In genomic region chr3:145899229-145899628, GRCh38 we compare ENCODE assay signal across 17 cellular contexts.
DNase-seq lines count a peak whose midpoint lies in the region; ATAC-seq and TF ChIP-seq lines count a peak whose summit lies in the region.
"Had no signal": no experiment of that assay in that cellular context is flagged by ENCODE, and none has a peak within 500 bp of the region (broad histone marks: within the 10 kb centered on the region; RNA-seq: fewer than 3 reads in every experiment).

No MANE protein-coding gene starts in this region.

- no peak overlapping the region for H2BK120ac ChIP-seq in H9 (ENCODE audit: low read depth, low read length, poor library complexity, severe bottlenecking)

- no peak overlapping the region for H2BK12ac ChIP-seq in H9 (ENCODE audit: insufficient read length, low read depth, low read length)

- no peak overlapping the region for H3K9ac ChIP-seq in H9 (ENCODE audit: extremely low read depth, insufficient read length, low read length)

- no peak overlapping the region for H2BK20ac ChIP-seq in H9 (ENCODE audit: low read depth, low read length, poor library complexity, severe bottlenecking)

- H3K27me3 ChIP-seq in stomach = no peaks in the 10 kb centered on the region
- no peaks in the 10 kb centered on the region for H3K27me3 ChIP-seq in heart left ventricle
- H3K27me3 ChIP-seq in H9 (ENCODE audit: insufficient read depth, low read length) = no peaks in the 10 kb centered on the region

- no peak overlapping the region for H4K8ac ChIP-seq in H9 (replicated peaks; ENCODE audit: insufficient read length, low read depth, low read length)

- peaks cover 20 to 25% of the 10 kb centered on the region in 2 experiments for H3K4me1 Mint-ChIP-seq in H9
- H3K4me1 Mint-ChIP-seq: activated B cell treated with CpG ODN at 0.5 μM for 24 hours; naive thymus-derived CD4-positive, alpha-beta T cell had no signal

- TF ChIP-seq CTCF in stomach (IDR thresholded peaks at IDR 0.05) = no peak
- TF ChIP-seq CTCF in heart left ventricle (IDR thresholded peaks at IDR 0.05) = no peak
- no peak for TF ChIP-seq CTCF in H9 (conservative IDR thresholded peaks at IDR 0.05)

- H3K23me2 ChIP-seq in H9 (ENCODE audit: insufficient read length, low read depth, low read length, poor library complexity, severe bottlenecking) = no peaks in the 10 kb centered on the region

- H3K4ac ChIP-seq in H9 (ENCODE audit: low read depth, low read length) = no peak overlapping the region

- intact Hi-C loops in stomach (cut with DNase I; ENCODE audit: low total_unique reads) = no loop called here
- intact Hi-C loops in heart left ventricle (cut with DNase I) = no loop called here

- no peak overlapping the region for H2AFZ ChIP-seq in H9 (ENCODE audit: low read length)

- H3K4me2 ChIP-seq in H9 (ENCODE audit: insufficient read depth, insufficient read length, low read length) = no peak overlapping the region

- H2AK5ac ChIP-seq in H9 (ENCODE audit: insufficient read length, low read length) = no peak overlapping the region

- TF ChIP-seq EP300 in stomach (IDR thresholded peaks at IDR 0.05) = no peak

- no peak overlapping the region for H4K5ac ChIP-seq in H9 (ENCODE audit: insufficient read length, low read depth, low read length)

- H2BK5ac ChIP-seq in H9 (ENCODE audit: insufficient read length, low read length) = no peak overlapping the region

- TF ChIP-seq POLR2A in stomach (IDR thresholded peaks at IDR 0.05) (no peak), heart left ventricle (IDR thresholded peaks at IDR 0.05) (no peak)

- H3K4me1 ChIP-seq in stomach = no peaks in the 10 kb centered on the region
- no peaks in the 10 kb centered on the region for H3K4me1 ChIP-seq in heart left ventricle
- peaks cover 3% of the 10 kb centered on the region; the same call in 1 of the 2 replicates for H3K4me1 ChIP-seq in H9 (ENCODE audit: insufficient read depth, low read length)
- H3K4me1 ChIP-seq: left ventricle myocardium inferior, prostate gland had no signal

- H3K9me3 ChIP-seq in stomach (no peaks in the 10 kb centered on the region), heart left ventricle (no peaks in the 10 kb centered on the region), H9 (ENCODE audit: control insufficient read depth, low read depth, low read length) (no peaks in the 10 kb centered on the region)
- H3K9me3 ChIP-seq: left ventricle myocardium inferior, prostate gland had no signal

- no peaks in the 10 kb centered on the region for H3K36me3 Mint-ChIP-seq in H9 (ENCODE audit: insufficient read depth in 1 of 3, low read depth in 3 of 3)
- H3K36me3 Mint-ChIP-seq: naive thymus-derived CD4-positive, alpha-beta T cell had no signal

- no peak overlapping the region for H3K23ac ChIP-seq in H9 (ENCODE audit: insufficient read length, low read depth, low read length)

- no peak overlapping the region for H3K56ac ChIP-seq in H9 (ENCODE audit: insufficient read length, low read depth, low read length)

- no peaks in the 10 kb centered on the region for H3K27me3 Mint-ChIP-seq in H9 (ENCODE audit: low read depth)
- H3K27me3 Mint-ChIP-seq: activated B cell treated with CpG ODN at 0.5 μM for 24 hours; naive thymus-derived CD4-positive, alpha-beta T cell had no signal

- no peak overlapping the region for H3K27ac Mint-ChIP-seq in H9
- H3K27ac Mint-ChIP-seq: activated B cell treated with CpG ODN at 0.5 μM for 24 hours; naive thymus-derived CD4-positive, alpha-beta T cell had no signal

- H3K4me3 ChIP-seq in stomach (no peak overlapping the region), heart left ventricle (no peak overlapping the region)
- H3K4me3 ChIP-seq: prostate gland had no signal

- peak; percentile 91 for DNase-seq in fibroblast of gingiva (ENCODE audit: low read depth)
- DNase-seq in stomach = no peak
- no peak for DNase-seq in heart left ventricle
- no peak for DNase-seq in H9
- no peak for DNase-seq in NCI-H446 treated with DMSO at 0.1 percent for 48 hours (lab: John Stamatoyannopoulos, UW)
- DNase-seq: activated B cell treated with CpG ODN at 0.5 μM for 24 hours; activated naive CD4-positive, alpha-beta T cell; DMS 273 treated with DMSO at 0.1 percent for 48 hours; left ventricle myocardium inferior; naive thymus-derived CD4-positive, alpha-beta T cell; NCI-H226; SW 1271 had no signal

- H2BK15ac ChIP-seq in H9 (ENCODE audit: low read depth, low read length) = no peak overlapping the region

- ATAC-seq in GM18873 (IDR thresholded peaks at IDR 0.05; ENCODE audit: low FRiP score, unreplicated experiment) = peak; percentile 39
- peak; percentile 24 for ATAC-seq in HG02763 (IDR thresholded peaks at IDR 0.05; ENCODE audit: unreplicated experiment)
- ATAC-seq in HG03520 (IDR thresholded peaks at IDR 0.05; ENCODE audit: unreplicated experiment) = peak; percentile 42
- no peak for ATAC-seq in heart left ventricle
- ATAC-seq: naive thymus-derived CD4-positive, alpha-beta T cell; Panc1 had no signal

- no peak overlapping the region for H4K91ac ChIP-seq in H9 (ENCODE audit: insufficient read length, low read depth, low read length)

- H3K9me3 Mint-ChIP-seq in H9 = no peaks in the 10 kb centered on the region; a peak in 1 of 5 replicates
- H3K9me3 Mint-ChIP-seq: activated B cell treated with CpG ODN at 0.5 μM for 24 hours had no signal

- no peak overlapping the region for H3K18ac ChIP-seq in H9 (ENCODE audit: insufficient read length, low read depth, low read length)

- no peak overlapping the region for H3K4me3 Mint-ChIP-seq in H9
- H3K4me3 Mint-ChIP-seq: activated B cell treated with CpG ODN at 0.5 μM for 24 hours; naive thymus-derived CD4-positive, alpha-beta T cell had no signal

- no peaks in the 10 kb centered on the region for H3K79me1 ChIP-seq in H9 (ENCODE audit: insufficient read depth, low read depth, low read length, poor library complexity, severe bottlenecking)

- H3K36me3 ChIP-seq in stomach (no peaks in the 10 kb centered on the region), heart left ventricle (no peaks in the 10 kb centered on the region)
- H3K36me3 ChIP-seq: left ventricle myocardium inferior, prostate gland had no signal

- H3K79me2 ChIP-seq in H9 (ENCODE audit: insufficient read depth, low read length) = no peaks in the 10 kb centered on the region

- no peak overlapping the region for H3K27ac ChIP-seq in stomach
- H3K27ac ChIP-seq in heart left ventricle = no peak overlapping the region
- H3K27ac ChIP-seq in H9 (ENCODE audit: insufficient read length, low read depth, low read length) = no peak overlapping the region
- H3K27ac ChIP-seq: left ventricle myocardium inferior, prostate gland had no signal

- 58 to 77% (median 70%) methylated on average over 4 of the region's 4 CpGs for WGBS in stomach, 5 donors
- 64 to 80% (median 72%) methylated on average over 4 of the region's 4 CpGs for WGBS in heart left ventricle, 4 donors
- WGBS in H9 (ENCODE audit: extremely low coverage, insufficient read length, low lambda C conversion rate) = no CpG with 5 or more reads among the region's 4 CpGs

- H4K20me1 ChIP-seq in H9 (ENCODE audit: control insufficient read depth, insufficient read depth, insufficient read length) = no peaks in the 10 kb centered on the region

- no peak overlapping the region for H3T11ph ChIP-seq in H9 (ENCODE audit: low read length)

- H3K14ac ChIP-seq in H9 (ENCODE audit: insufficient read depth, low read length) = no peak overlapping the region

Comparison
In these comparisons a context has a peak if more than half of its experiments do, and no peak if none do; other contexts are left out.
1. ATAC-seq: peak in GM18873 (single experiment), HG02763 (single experiment) and HG03520 (single experiment); none in heart left ventricle (0 of 4).